Comparison of ENCODE assay signal across 15 cellular contexts in the genomic region with DNA sequence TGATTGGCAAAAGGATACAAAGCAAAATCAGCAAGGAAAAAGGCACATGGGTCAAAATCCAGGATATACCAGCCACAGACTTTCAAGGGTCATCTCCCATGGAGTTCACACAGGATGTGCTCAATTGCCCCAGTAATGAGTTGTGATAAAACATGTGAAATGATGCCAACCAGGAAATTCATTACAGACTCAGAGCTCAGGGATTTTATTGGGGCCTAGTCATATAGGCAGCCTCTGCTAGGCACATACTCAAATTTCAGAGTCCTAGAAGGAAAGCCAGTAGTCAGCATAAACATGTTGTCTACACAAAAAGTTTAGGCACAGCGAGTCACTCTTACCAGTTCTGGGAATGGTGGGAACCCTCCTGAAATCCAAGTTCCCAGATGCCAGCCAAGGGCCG.
DNase-seq lines count a peak whose midpoint lies in the region; ATAC-seq and TF ChIP-seq lines count a peak whose summit lies in the region.
"Had no signal": no experiment of that assay in that cellular context is flagged by ENCODE, and none has a peak within 500 bp of the region (broad histone marks: within the 10 kb centered on the region; RNA-seq: fewer than 3 reads in every experiment).

No MANE protein-coding gene starts in this region.

- H3K9me3 ChIP-seq in osteoblast (ENCODE audit: low read depth, low read length) (no peaks in the 10 kb centered on the region), upper lobe of right lung (no peaks in the 10 kb centered on the region)
- H3K9me3 ChIP-seq: thoracic aorta had no signal

- H4K20me1 ChIP-seq in osteoblast (ENCODE audit: insufficient read depth, low read length): no peaks in the 10 kb centered on the region

- H3K27me3 ChIP-seq in osteoblast (ENCODE audit: insufficient read depth, low read length) (no peaks in the 10 kb centered on the region), upper lobe of right lung (no peaks in the 10 kb centered on the region)
- H3K27me3 ChIP-seq: brain microvascular endothelial cell had no signal

- no peak overlapping the region for H3K4me3 ChIP-seq in osteoblast (ENCODE audit: insufficient read depth, low read length)
- H3K4me3 ChIP-seq in upper lobe of right lung: no peak overlapping the region
- H3K4me3 ChIP-seq: GM12878, thoracic aorta had no signal

- peak overlapping the region; percentile 52 for H2AFZ ChIP-seq in osteoblast (ENCODE audit: low read length)

- intact Hi-C loops in upper lobe of right lung (cut with DNase I): loop anchor here (5.0 kb wide), 1 partner anchor 168 kb away; no protein-coding TSS in a partner anchor

- no peak overlapping the region for H3K4me2 ChIP-seq in osteoblast (ENCODE audit: insufficient read depth, low read length)

- DNase-seq in ELR (ENCODE audit: low read depth) (peak; percentile 65), NCI-H2029 (lab: John Stamatoyannopoulos, UW) (peak; percentile 82), epithelial cell of prostate (ENCODE audit: low read depth, low spot score) (no peak), osteoblast (ENCODE audit: insufficient read length, low spot score, missing footprints) (peak; percentile 79), DMS 273 (lab: John Stamatoyannopoulos, UW; ENCODE audit: unreplicated experiment) (no peak), SW 1271 (lab: John Stamatoyannopoulos, UW) (no peak), upper lobe of right lung (no peak)
- DNase-seq: activated CD4-positive, alpha-beta memory T cell treated with anti-CD3 and anti-CD28 coated beads for 36 hours; brain microvascular endothelial cell; NCI-H1105; occipital lobe; RPMI8226 had no signal

- H3K4me1 ChIP-seq in osteoblast (ENCODE audit: insufficient read depth, low read length) (peaks cover 7% of the 10 kb centered on the region), upper lobe of right lung (peaks cover 3% of the 10 kb centered on the region)

- ATAC-seq in HG03565 (IDR thresholded peaks at IDR 0.05; ENCODE audit: unreplicated experiment): no peak
- no peak for ATAC-seq in upper lobe of right lung
- ATAC-seq: GM12878 had no signal

- peak overlapping the region; percentile 44 for H3K27ac ChIP-seq in epithelial cell of prostate
- H3K27ac ChIP-seq in osteoblast (ENCODE audit: low read depth, low read length): no peak overlapping the region
- H3K27ac ChIP-seq in upper lobe of right lung: no peak overlapping the region
- H3K27ac ChIP-seq: brain microvascular endothelial cell, thoracic aorta had no signal

- no peaks in the 10 kb centered on the region for H3K79me2 ChIP-seq in osteoblast (ENCODE audit: insufficient read depth, low read length)

- H3K36me3 ChIP-seq in osteoblast (ENCODE audit: insufficient read depth, low read length): no peaks in the 10 kb centered on the region
- no peaks in the 10 kb centered on the region for H3K36me3 ChIP-seq in upper lobe of right lung
- H3K36me3 ChIP-seq: brain microvascular endothelial cell, thoracic aorta had no signal

- TF ChIP-seq CTCF in osteoblast (IDR thresholded peaks at IDR 0.05; ENCODE audit: extremely low read depth, low read depth, low read length): no peak
- no peak for TF ChIP-seq CTCF in upper lobe of right lung (IDR thresholded peaks at IDR 0.05)

Comparison
In these comparisons a context has a peak if more than half of its experiments do, and no peak if none do; other contexts are left out.
1. DNase-seq: peak in ELR (single experiment), NCI-H2029 (single experiment) and osteoblast (single experiment); none in epithelial cell of prostate (single experiment), DMS 273 (single experiment), SW 1271 (0 of 2) and upper lobe of right lung (single experiment).